Comparison of ENCODE assay signal across 8 cellular contexts in genomic region chr10:119079572-119080520, GRCh38. TPM values are rescaled to one million over a fixed set of nuclear protein-coding genes. Genes with fewer than 3 reads are reported as not detected.
DNase-seq lines count a peak whose midpoint lies in the region; ATAC-seq and TF ChIP-seq lines count a peak whose summit lies in the region.

No MANE protein-coding gene starts in this region.

- intact Hi-C loops in Panc1 (cut with micrococcal nuclease; ENCODE audit: unreplicated experiment), result no loop called here

- H3K36me3 Mint-ChIP-seq in activated naive CD4-positive, alpha-beta T cell treated with anti-CD3 and anti-CD28 coated beads, Interleukin-2, amount 10 ng/mL, durations not matched to agents 7 days and 5 days, result peaks cover 36% of the 10 kb centered on the region

- POLR2A ChIA-PET in Panc1 (lab: Charles Lee), result interaction anchor here (0.7 kb wide), 1 partner anchor 16 kb away, joined by 4 read pairs; no protein-coding TSS in a partner anchor

- H3K4me1 ChIP-seq in BLaER1 treated with 17β-estradiol and CSF1 and Interleukin-3, amounts not matched to agents 10 nM and 100 nM, result peaks cover 34 to 57% (median 43%) of the 10 kb centered on the region in 10 experiments
- H3K4me1 ChIP-seq in Panc1 (ENCODE audit: control insufficient read depth, insufficient read depth, low read length) (peaks cover 25% of the 10 kb centered on the region), thymus (ENCODE audit: control insufficient read depth, insufficient read depth, low read length) (peaks cover 10% of the 10 kb centered on the region)

- peak overlapping the region; percentile 83 to 99 (median 85) for H3K4me2 ChIP-seq in BLaER1 treated with 17β-estradiol and CSF1 and Interleukin-3, amounts not matched to agents 10 nM and 100 nM

- H3K9me3 Mint-ChIP-seq in activated naive CD4-positive, alpha-beta T cell treated with anti-CD3 and anti-CD28 coated beads, Interleukin-2, amount 10 ng/mL, durations not matched to agents 7 days and 5 days, result no peaks in the 10 kb centered on the region

- no peaks in the 10 kb centered on the region for H3K27me3 Mint-ChIP-seq in activated naive CD4-positive, alpha-beta T cell treated with anti-CD3 and anti-CD28 coated beads, Interleukin-2, amount 10 ng/mL, durations not matched to agents 7 days and 5 days

- peak overlapping the region; percentile 87 to 100 (median 94) for H3K4me3 ChIP-seq in BLaER1 treated with 17β-estradiol and CSF1 and Interleukin-3, amounts not matched to agents 10 nM and 100 nM
- H3K4me3 ChIP-seq in Panc1 (ENCODE audit: low read depth in 2 of 2, low read length in 2 of 2) (peak overlapping the region; percentile 92 to 96), thymus (ENCODE audit: low read length) (peak overlapping the region; percentile 96)

- BruUV-seq in Panc1 (replicated peaks; lab: Mats Ljungman, UMichigan), result no TSS peak

- in situ Hi-C loops in Panc1 (cut with HindIII; ENCODE audit: low pct_unique_long_range_greater_than_20kb, low sequenced_read_pairs), result no loop called here

- peaks cover 0 to 43% (median 35%) of the 10 kb centered on the region in 11 experiments; a peak in 20 of 22 replicates for H3K36me3 ChIP-seq in BLaER1 treated with 17β-estradiol and CSF1 and Interleukin-3, amounts not matched to agents 10 nM and 100 nM
- H3K36me3 ChIP-seq in Panc1 (ENCODE audit: control insufficient read depth, insufficient read depth, low read length) (peaks cover 16% of the 10 kb centered on the region), thymus (ENCODE audit: control insufficient read depth, insufficient read depth) (peaks cover 3% of the 10 kb centered on the region)

- peak overlapping the region; percentile 94 for H3K27ac Mint-ChIP-seq in activated naive CD4-positive, alpha-beta T cell treated with anti-CD3 and anti-CD28 coated beads, Interleukin-2, amount 10 ng/mL, durations not matched to agents 7 days and 5 days

- peaks cover 57% of the 10 kb centered on the region for H3K4me1 Mint-ChIP-seq in activated naive CD4-positive, alpha-beta T cell treated with anti-CD3 and anti-CD28 coated beads, Interleukin-2, amount 10 ng/mL, durations not matched to agents 7 days and 5 days

- ATAC-seq in GM18873 (IDR thresholded peaks at IDR 0.05; ENCODE audit: low FRiP score, unreplicated experiment), result peak; percentile 37
- ATAC-seq in HG03135 (IDR thresholded peaks at IDR 0.05; ENCODE audit: unreplicated experiment), result peak; percentile 67
- peak; percentile 85 for ATAC-seq in Panc1

- no peaks in the 10 kb centered on the region for H3K27me3 ChIP-seq in BLaER1 treated with 17β-estradiol and CSF1 and Interleukin-3, amounts not matched to agents 10 nM and 100 nM
- H3K27me3 ChIP-seq in Panc1 (ENCODE audit: control insufficient read depth, insufficient read depth, low read length) (no peaks in the 10 kb centered on the region), thymus (ENCODE audit: control insufficient read depth, insufficient read depth) (no peaks in the 10 kb centered on the region)

- WGBS in thymus, result under 1% methylated on average over 49 of the region's 49 CpGs

- CTCF ChIA-PET in Panc1 (lab: Charles Lee), result no interaction called here
- CTCF ChIA-PET in activated naive CD4-positive, alpha-beta T cell treated with anti-CD3 and anti-CD28 coated beads, Interleukin-2, amount 10 ng/mL, durations not matched to agents 7 days and 5 days (lab: Charles Lee), result no interaction called here

- peaks cover 0 to 9% (median 0%) of the 10 kb centered on the region in 11 experiments; a peak in 7 of 22 replicates for H3K9me3 ChIP-seq in BLaER1 treated with 17β-estradiol and CSF1 and Interleukin-3, amounts not matched to agents 10 nM and 100 nM (replicated peaks in 1 of 11)
- H3K9me3 ChIP-seq in Panc1 (ENCODE audit: control insufficient read depth, insufficient read depth, low read depth, low read length) (no peaks in the 10 kb centered on the region), thymus (ENCODE audit: control insufficient read depth) (no peaks in the 10 kb centered on the region)

- TF ChIP-seq CTCF in Panc1 (IDR thresholded peaks at IDR 0.05), result no peak

- H3K4me3 Mint-ChIP-seq in activated naive CD4-positive, alpha-beta T cell treated with anti-CD3 and anti-CD28 coated beads, Interleukin-2, amount 10 ng/mL, durations not matched to agents 7 days and 5 days, result peak overlapping the region; percentile 100

- peaks cover 51 to 57% (median 54%) of the 10 kb centered on the region in 11 experiments for H4K20me1 ChIP-seq in BLaER1 treated with 17β-estradiol and CSF1 and Interleukin-3, amounts not matched to agents 10 nM and 100 nM

- peak overlapping the region; percentile 99 to 100 (median 100) for H3K9ac ChIP-seq in BLaER1 treated with 17β-estradiol and CSF1 and Interleukin-3, amounts not matched to agents 10 nM and 100 nM

- DNase-seq in Panc1 (ENCODE audit: low read depth, low spot score) (no peak), germinal center (ENCODE audit: low spot score) (peak; percentile 79), occipital lobe (lab: John Stamatoyannopoulos, UW) (peak; percentile 27)
- DNase-seq in activated naive CD4-positive, alpha-beta T cell treated with anti-CD3 and anti-CD28 coated beads, Interleukin-2, amount 10 ng/mL, durations not matched to agents 7 days and 5 days, result peak; percentile 80

- H3K27ac ChIP-seq in BLaER1 treated with 17β-estradiol and CSF1 and Interleukin-3, amounts not matched to agents 10 nM and 100 nM, result peak overlapping the region; percentile 98 to 100 (median 100)
- H3K27ac ChIP-seq in Panc1 (ENCODE audit: low read length) (peak overlapping the region; percentile 98), thymus (ENCODE audit: low read depth) (peak overlapping the region; percentile 95)

RNA-seq across cellular contexts. Expression of gene EIF3A, which starts 0.8 kb away (rescaled TPM):
- total RNA-seq in Panc1 (2021; ENCODE audit: unreplicated experiment), result 214 TPM
- 181 TPM for polyA plus RNA-seq in Panc1 (2012; ENCODE audit: insufficient read length)
- 81.6 TPM for total RNA-seq in occipital lobe
- polyA plus RNA-seq in thymus, result 41.2 TPM

RNA-seq across cellular contexts. Expression of gene DENND10, which starts 24.1 kb away (rescaled TPM):
- 72.8 TPM for total RNA-seq in Panc1 (2021; ENCODE audit: unreplicated experiment)
- polyA plus RNA-seq in Panc1 (2012; ENCODE audit: insufficient read length), result 70.6 TPM
- total RNA-seq in occipital lobe, result 53.7 TPM
- 24.8 TPM for polyA plus RNA-seq in thymus

RNA-seq across cellular contexts. Expression of gene NANOS1, which starts 50.3 kb away (rescaled TPM):
- total RNA-seq in Panc1 (2021; ENCODE audit: unreplicated experiment), result 18.0 TPM
- 14.0 TPM for polyA plus RNA-seq in Panc1 (2012; ENCODE audit: insufficient read length)
- 4.8 TPM for total RNA-seq in occipital lobe
- 3.2 TPM for polyA plus RNA-seq in thymus
